2 cellular contexts compared by ENCODE assay signal in genomic region chr2:57907411-57907810, GRCh38.
TF ChIP-seq lines count a peak whose summit lies in the region.

No MANE protein-coding gene starts in this region.

TF ChIP-seq in A549, 52 proteins besides CTCF, POLR2A, EP300 and RAD21:
- TF ChIP-seq POLR2AphosphoS2 (conservative IDR thresholded peaks at IDR 0.05; ENCODE audit: low read length) (no peak), BHLHE40 (IDR thresholded peaks at IDR 0.05; ENCODE audit: low read depth, low read length) (no peak), NR3C1 (IDR thresholded peaks at IDR 0.05) (no peak), ATOH8 (CRISPR knock-in tag; IDR thresholded peaks at IDR 0.05; ENCODE audit: low read depth) (no peak), RFX5 (IDR thresholded peaks at IDR 0.05) (no peak), ZC3H11A (IDR thresholded peaks at IDR 0.05) (no peak), KDM5A (IDR thresholded peaks at IDR 0.05) (no peak), NPAS2 (CRISPR knock-in tag; IDR thresholded peaks at IDR 0.05; ENCODE audit: borderline replicate concordance) (no peak), JUNB (IDR thresholded peaks at IDR 0.05) (no peak), USF2 (IDR thresholded peaks at IDR 0.05) (no peak), HOXA7 (CRISPR knock-in tag; IDR thresholded peaks at IDR 0.05) (no peak), NFE2L2 (conservative IDR thresholded peaks at IDR 0.05; ENCODE audit: low read length) (no peak), BCL3 (IDR thresholded peaks at IDR 0.05) (no peak), RARB (CRISPR knock-in tag; IDR thresholded peaks at IDR 0.05) (no peak)

TF ChIP-seq in SK-N-SH, 30 proteins besides CTCF, POLR2A, EP300 and RAD21:
- no peak for TF ChIP-seq EZH2phosphoT487 (IDR thresholded peaks at IDR 0.05; ENCODE audit: borderline replicate concordance, low read depth)
- no peak for TF ChIP-seq MEF2A (IDR thresholded peaks at IDR 0.05; ENCODE audit: borderline replicate concordance, low read depth)
- TF ChIP-seq FOSL2 (IDR thresholded peaks at IDR 0.05; ENCODE audit: borderline replicate concordance, low read depth), result no peak
- no peak for TF ChIP-seq TEAD4 (IDR thresholded peaks at IDR 0.05; ENCODE audit: borderline replicate concordance, insufficient read depth)
- no peak for TF ChIP-seq PBX3 (IDR thresholded peaks at IDR 0.05)
- TF ChIP-seq ELF1 (IDR thresholded peaks at IDR 0.05), result no peak
